In the genomic region with DNA sequence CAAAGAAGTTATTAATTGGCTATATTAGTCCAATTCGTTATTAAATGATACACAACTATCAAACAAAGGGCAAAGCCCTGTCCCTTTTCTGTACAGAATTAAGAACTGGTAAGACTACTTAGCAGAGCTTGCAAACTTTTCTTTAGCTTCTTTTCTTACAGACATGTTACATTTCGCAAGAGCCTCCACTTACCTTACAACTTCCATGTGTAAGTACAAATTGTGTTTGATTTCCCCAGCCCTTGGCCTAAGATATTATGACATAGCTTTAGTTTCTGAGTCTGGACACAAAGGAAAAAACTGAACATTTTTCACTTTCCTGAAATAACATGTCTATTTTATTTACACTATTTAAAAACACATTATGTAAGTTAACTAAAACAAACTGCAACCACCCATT, we compare ENCODE assay signal across 8 cellular contexts. TPM values are rescaled to one million over a fixed set of nuclear protein-coding genes. Genes with fewer than 3 reads are reported as not detected.
DNase-seq lines count a peak whose midpoint lies in the region; ATAC-seq and TF ChIP-seq lines count a peak whose summit lies in the region.

No MANE protein-coding gene starts in this region.

- ATAC-seq in activated CD4-positive, alpha-beta T cell treated with anti-CD3 and anti-CD28 coated beads for 36 hours = no peak
- ATAC-seq in left lung (peak; percentile 2), HG03521 (IDR thresholded peaks at IDR 0.05; ENCODE audit: unreplicated experiment) (no peak)

- CTCF ChIA-PET in activated CD4-positive, alpha-beta T cell treated with anti-CD3 and anti-CD28 coated beads for 36 hours (lab: Charles Lee) = interaction anchor here (0.5 to 4.1 kb wide), 9 partner anchors 8 to 614 kb away, joined by 3 to 16 read pairs (median 4); a partner anchor contains a TSS

- WGBS in testis, 2 donors = 31 to 48% methylated on average over 2 of the region's 2 CpGs

- H3K4me1 Mint-ChIP-seq in activated CD4-positive, alpha-beta T cell treated with anti-CD3 and anti-CD28 coated beads for 36 hours = peaks cover 35% of the 10 kb centered on the region

- no peaks in the 10 kb centered on the region for H3K9me3 ChIP-seq in adipocyte (ENCODE audit: control insufficient read depth, low read length)
- H3K9me3 ChIP-seq in left lung = no peaks in the 10 kb centered on the region
- no peaks in the 10 kb centered on the region for H3K9me3 ChIP-seq in testis

- POLR2A ChIA-PET in activated CD4-positive, alpha-beta T cell treated with anti-CD3 and anti-CD28 coated beads for 36 hours (lab: Charles Lee) = interaction anchor here (0.6 to 0.8 kb wide), 2 partner anchors 11 to 82 kb away, joined by 6 to 12 read pairs; no protein-coding TSS in a partner anchor

- H3K36me3 Mint-ChIP-seq in activated CD4-positive, alpha-beta T cell treated with anti-CD3 and anti-CD28 coated beads for 36 hours (ENCODE audit: low read depth) = no peaks in the 10 kb centered on the region

- no peaks in the 10 kb centered on the region for H3K9me3 Mint-ChIP-seq in activated CD4-positive, alpha-beta T cell treated with anti-CD3 and anti-CD28 coated beads for 36 hours (ENCODE audit: low read depth)

- peak overlapping the region; percentile 99 for H3K4me3 ChIP-seq in adipocyte (ENCODE audit: low read length)
- peak overlapping the region; percentile 47 to 80 for H3K4me3 ChIP-seq in left lung
- H3K4me3 ChIP-seq in testis = peak overlapping the region; percentile 67 to 85

- H3K36me3 ChIP-seq in adipocyte (ENCODE audit: control insufficient read depth, insufficient read depth, low read length, severe bottlenecking) = no peaks in the 10 kb centered on the region
- no peaks in the 10 kb centered on the region for H3K36me3 ChIP-seq in left lung
- no peaks in the 10 kb centered on the region for H3K36me3 ChIP-seq in testis (ENCODE audit: low read depth, missing control alignments)

- no peak for DNase-seq in activated CD4-positive, alpha-beta T cell treated with anti-CD3 and anti-CD28 coated beads for 36 hours
- DNase-seq in activated CD4-positive, alpha-beta T cell treated with anti-CD3 and anti-CD28 coated beads for 48 hours = no peak
- DNase-seq in adipocyte (ENCODE audit: low read depth) (peak; percentile 82), left lung (no peak), testis (no peak), SKM-1 (lab: John Stamatoyannopoulos, UW; ENCODE audit: unreplicated experiment) (no peak), Ammon's horn (ENCODE audit: low spot score) (no peak)

- peak overlapping the region; percentile 91 to 95 for H3K27ac ChIP-seq in left lung
- peak overlapping the region; percentile 96 for H3K27ac ChIP-seq in testis

- H3K9ac ChIP-seq in adipocyte (ENCODE audit: low read length) = peak overlapping the region; percentile 99

- peak overlapping the region; percentile 31 for H3K27ac Mint-ChIP-seq in activated CD4-positive, alpha-beta T cell treated with anti-CD3 and anti-CD28 coated beads for 36 hours

- no peaks in the 10 kb centered on the region for H3K27me3 Mint-ChIP-seq in activated CD4-positive, alpha-beta T cell treated with anti-CD3 and anti-CD28 coated beads for 36 hours

- peak overlapping the region; percentile 95 for H3K4me3 Mint-ChIP-seq in activated CD4-positive, alpha-beta T cell treated with anti-CD3 and anti-CD28 coated beads for 36 hours

- intact Hi-C loops in activated CD4-positive, alpha-beta T cell treated with anti-CD3 and anti-CD28 coated beads for 36 hours (cut with DNase I, micrococcal nuclease) = no loop called here
- intact Hi-C loops in left lung (cut with DNase I) = no loop called here
- intact Hi-C loops in testis (cut with DNase I; ENCODE audit: low total_unique reads) = no loop called here

- no peak for TF ChIP-seq POLR2A in testis (IDR thresholded peaks at IDR 0.05)

- H3K4me1 ChIP-seq in adipocyte (ENCODE audit: control insufficient read depth, insufficient read depth, low read length) = peaks cover 29% of the 10 kb centered on the region
- H3K4me1 ChIP-seq in left lung = peaks cover 25 to 62% of the 10 kb centered on the region in 2 donors
- H3K4me1 ChIP-seq in testis = peaks cover 21% of the 10 kb centered on the region

- H3K27me3 ChIP-seq in adipocyte (replicated peaks; ENCODE audit: control insufficient read depth, insufficient read depth, low read length) = no peaks in the 10 kb centered on the region
- H3K27me3 ChIP-seq in left lung = no peaks in the 10 kb centered on the region
- H3K27me3 ChIP-seq in testis = no peaks in the 10 kb centered on the region

- TF ChIP-seq CTCF in left lung (IDR thresholded peaks at IDR 0.05) (no peak), testis (IDR thresholded peaks at IDR 0.05) (no peak)

RNA-seq across cellular contexts. Expression of a gene that starts 1.7 kb away (rescaled TPM):
- total RNA-seq in activated CD4-positive, alpha-beta T cell treated with anti-CD3 and anti-CD28 coated beads for 36 hours = 10 to 100 TPM; 23.0 to 28.1 TPM
- 10 to 100 TPM; 48.7 to 58.5 TPM for total RNA-seq in left lung
- total RNA-seq in testis = 10 to 100 TPM; 55.1 to 59.8 TPM
- 31.6 TPM for polyA plus RNA-seq in testis (ENCODE audit: insufficient read depth, low read depth, low replicate concordance)

RNA-seq across cellular contexts. Expression of a gene that starts 51.4 kb away (rescaled TPM):
- total RNA-seq in activated CD4-positive, alpha-beta T cell treated with anti-CD3 and anti-CD28 coated beads for 36 hours = 100 to 1,000 TPM; 356 to 415 TPM
- total RNA-seq in left lung (100 to 1,000 TPM; 247 to 263 TPM), testis (100 to 1,000 TPM; 201 to 304 TPM)
- polyA plus RNA-seq in testis (ENCODE audit: insufficient read depth, low read depth, low replicate concordance) = 316 TPM
